ENCODE assay signal across 8 cellular contexts in genomic region chr4:48290146-48290772, GRCh38. TPM values are rescaled to one million over a fixed set of nuclear protein-coding genes. Genes with fewer than 3 reads are reported as not detected.
DNase-seq lines count a peak whose midpoint lies in the region; ATAC-seq and TF ChIP-seq lines count a peak whose summit lies in the region.

No MANE protein-coding gene starts in this region.

- H3K4me1 Mint-ChIP-seq in natural killer cell: peaks cover 1 to 2% of the 10 kb centered on the region in 2 donors
- H3K4me1 Mint-ChIP-seq in natural killer cell treated with Interleukin-12 subunit alpha and Interleukin-12 subunit beta and Interleukin-15 and Interleukin-18, amount 100 ng/mL, for 72 hours (ENCODE audit: low read depth in 2 of 2): peaks cover 0 to 3% of the 10 kb centered on the region in 2 donors

- H3K4me3 ChIP-seq in esophagus squamous epithelium (no peak overlapping the region), upper lobe of left lung (no peak overlapping the region)

- no peaks in the 10 kb centered on the region for H3K9me3 Mint-ChIP-seq in natural killer cell
- no peaks in the 10 kb centered on the region for H3K9me3 Mint-ChIP-seq in natural killer cell treated with Interleukin-12 subunit alpha and Interleukin-12 subunit beta and Interleukin-15 and Interleukin-18, amount 100 ng/mL, for 72 hours

- no peaks in the 10 kb centered on the region for H3K36me3 Mint-ChIP-seq in natural killer cell
- H3K36me3 Mint-ChIP-seq in natural killer cell treated with Interleukin-12 subunit alpha and Interleukin-12 subunit beta and Interleukin-15 and Interleukin-18, amount 100 ng/mL, for 72 hours: no peaks in the 10 kb centered on the region

- TF ChIP-seq POLR2A in esophagus squamous epithelium (IDR thresholded peaks at IDR 0.05): no peak
- no peak for TF ChIP-seq POLR2A in upper lobe of left lung (IDR thresholded peaks at IDR 0.05)

- H3K36me3 ChIP-seq in esophagus squamous epithelium (no peaks in the 10 kb centered on the region), upper lobe of left lung (no peaks in the 10 kb centered on the region)

- WGBS in esophagus squamous epithelium, 2 donors: 44 to 45% methylated on average over 5 of the region's 5 CpGs
- 52 to 59% methylated on average over 5 of the region's 5 CpGs for WGBS in upper lobe of left lung, 2 donors

- no peak overlapping the region for H3K27ac Mint-ChIP-seq in natural killer cell
- H3K27ac Mint-ChIP-seq in natural killer cell treated with Interleukin-12 subunit alpha and Interleukin-12 subunit beta and Interleukin-15 and Interleukin-18, amount 100 ng/mL, for 72 hours: peak overlapping the region in 1 of 2 donors; percentile 56

- DNase-seq in natural killer cell: no peak
- no peak for DNase-seq in natural killer cell treated with Interleukin-12 subunit alpha and Interleukin-12 subunit beta and Interleukin-15 and Interleukin-18, amount 100 ng/mL, for 72 hours (ENCODE audit: low spot score)
- peak; percentile 28 for DNase-seq in NCI-H2029 treated with DMSO at 0.1 percent for 48 hours (lab: John Stamatoyannopoulos, UW)
- no peak for DNase-seq in esophagus squamous epithelium (lab: John Stamatoyannopoulos, UW)
- DNase-seq in upper lobe of left lung: peak in 1 of 2 donors; percentile 29
- DNase-seq in NCI-H1694 (lab: John Stamatoyannopoulos, UW): no peak
- DNase-seq in DMS79 treated with DMSO at 0.1 percent for 48 hours (lab: John Stamatoyannopoulos, UW): no peak

- peaks cover 0 to 13% (median 0%) of the 10 kb centered on the region in 3 donors for H3K9me3 ChIP-seq in esophagus squamous epithelium
- H3K9me3 ChIP-seq in upper lobe of left lung: peaks cover 0 to 4% (median 0%) of the 10 kb centered on the region in 4 donors

- ATAC-seq in natural killer cell (peak in 2 of 3 donors; percentile 57 to 62), upper lobe of left lung (ENCODE audit: low FRiP score in 2 of 2) (no peak), GM19455 (IDR thresholded peaks at IDR 0.05; ENCODE audit: unreplicated experiment) (no peak)
- ATAC-seq in natural killer cell treated with Interleukin-12 subunit alpha and Interleukin-12 subunit beta and Interleukin-15 and Interleukin-18, amount 100 ng/mL, for 72 hours: no peak

- no peak overlapping the region for H3K4me3 Mint-ChIP-seq in natural killer cell
- no peak overlapping the region for H3K4me3 Mint-ChIP-seq in natural killer cell treated with Interleukin-12 subunit alpha and Interleukin-12 subunit beta and Interleukin-15 and Interleukin-18, amount 100 ng/mL, for 72 hours

- H3K27ac ChIP-seq in esophagus squamous epithelium (no peak overlapping the region), upper lobe of left lung (no peak overlapping the region)

- intact Hi-C loops in natural killer cell (cut with micrococcal nuclease): no loop called here
- intact Hi-C loops in esophagus squamous epithelium (cut with DNase I): no loop called here

- peaks cover 0 to 6% of the 10 kb centered on the region in 2 donors for H3K27me3 Mint-ChIP-seq in natural killer cell (ENCODE audit: low read depth in 2 of 2)
- peaks cover under 1 to 2% of the 10 kb centered on the region in 2 donors for H3K27me3 Mint-ChIP-seq in natural killer cell treated with Interleukin-12 subunit alpha and Interleukin-12 subunit beta and Interleukin-15 and Interleukin-18, amount 100 ng/mL, for 72 hours

- TF ChIP-seq EP300 in upper lobe of left lung (IDR thresholded peaks at IDR 0.05): no peak

- no peaks in the 10 kb centered on the region for H3K27me3 ChIP-seq in esophagus squamous epithelium
- H3K27me3 ChIP-seq in upper lobe of left lung: no peaks in the 10 kb centered on the region

- no peaks in the 10 kb centered on the region for H3K4me1 ChIP-seq in esophagus squamous epithelium
- no peaks in the 10 kb centered on the region for H3K4me1 ChIP-seq in upper lobe of left lung

- TF ChIP-seq CTCF in natural killer cell (IDR thresholded peaks at IDR 0.05): peak; percentile 76
- peak in 5 of 6 experiments; percentile 38 to 65 (median 44) for TF ChIP-seq CTCF in esophagus squamous epithelium (IDR thresholded peaks at IDR 0.05)
- peak in 4 of 6 experiments; percentile 21 to 55 (median 40) for TF ChIP-seq CTCF in upper lobe of left lung (IDR thresholded peaks at IDR 0.05)

RNA-seq across cellular contexts. Expression of gene TEC, which starts 20.6 kb away (rescaled TPM):
- total RNA-seq in natural killer cell (1 to 10 TPM; 4.0 to 7.4 (median 4.7) TPM), esophagus squamous epithelium (1 to 10 TPM; 3.8 to 8.6 (median 7.2) TPM), upper lobe of left lung (10 to 100 TPM in 3 of 6 donors, 1 to 10 TPM in 3; 5.9 to 26.2 (median 10.1) TPM)
- total RNA-seq in natural killer cell treated with Interleukin-12 subunit alpha and Interleukin-12 subunit beta and Interleukin-15 and Interleukin-18, amount 100 ng/mL, for 72 hours: 1 to 10 TPM; 2.0 to 3.1 TPM

RNA-seq across cellular contexts. Expression of gene SLAIN2, which starts 51.1 kb away (rescaled TPM):
- 100 to 1,000 TPM in 1 of 3 donors, 10 to 100 TPM in 2; 76.9 to 103 (median 98.5) TPM for total RNA-seq in natural killer cell
- total RNA-seq in natural killer cell treated with Interleukin-12 subunit alpha and Interleukin-12 subunit beta and Interleukin-15 and Interleukin-18, amount 100 ng/mL, for 72 hours: 10 to 100 TPM; 42.4 to 89.3 TPM
- 10 to 100 TPM; 30.1 to 88.9 (median 75.4) TPM for total RNA-seq in esophagus squamous epithelium
- 10 to 100 TPM; 20.6 to 90.9 (median 68.8) TPM for total RNA-seq in upper lobe of left lung

Comparison
In these comparisons a context has a peak if more than half of its experiments do, and no peak if none do; other contexts are left out.
1. ATAC-seq: peak in natural killer cell (2 of 3); none in natural killer cell treated with Interleukin-12 subunit alpha and Interleukin-12 subunit beta and Interleukin-15 and Interleukin-18, amount 100 ng/mL, for 72 hours (0 of 2), upper lobe of left lung (0 of 2) and GM19455 (single experiment).
2. Peak in every context shown above with its lines, with median percentiles within 50 percentile points of each other: CTCF ChIP-seq.